Comparison of ENCODE assay signal across 8 cellular contexts in the genomic region with DNA sequence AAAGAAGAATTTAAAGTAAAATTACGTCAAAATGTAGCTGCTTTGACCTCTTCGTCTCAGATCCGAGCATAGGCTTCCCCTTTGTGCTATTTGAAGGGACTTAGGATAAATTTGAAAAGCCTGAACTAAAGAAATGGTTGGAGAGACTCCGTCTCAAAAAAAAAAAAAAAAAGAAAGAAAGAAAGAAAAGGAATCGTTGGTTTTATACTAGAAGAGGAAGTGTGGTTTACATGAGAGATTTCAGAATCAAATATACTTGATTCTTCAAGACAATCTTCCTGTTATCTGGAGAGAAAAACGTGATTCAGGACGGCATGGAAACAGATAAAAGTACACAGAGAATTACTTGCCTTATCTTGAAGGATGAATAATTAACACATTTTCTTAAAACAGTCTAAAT. TPM values are rescaled to one million over a fixed set of nuclear protein-coding genes. Genes with fewer than 3 reads are reported as not detected.
A peak's percentile ranks its signal among the peaks of the same experiment; 100 is the strongest.
DNase-seq lines count a peak whose midpoint lies in the region; ATAC-seq, FAIRE-seq and TF ChIP-seq lines count a peak whose summit lies in the region.

No MANE protein-coding gene starts in this region.

- H2AFZ ChIP-seq in SU-DHL-6 (ENCODE audit: low read depth, low read length, severe bottlenecking): peak overlapping the region; percentile 87

- no peaks in the 10 kb centered on the region for H3F3A ChIP-seq in SU-DHL-6 (ENCODE audit: insufficient read depth)

- peak; percentile 30 for FAIRE-seq in H54 (lab: Jason Lieb, UNC)
- FAIRE-seq in GM12892 (lab: Jason Lieb, UNC): no peak

- no peak for ATAC-seq in HG02678 (IDR thresholded peaks at IDR 0.05; ENCODE audit: unreplicated experiment)

- H3K9ac ChIP-seq in SU-DHL-6 (ENCODE audit: low read length): peak overlapping the region; percentile 71

- H3K9me3 ChIP-seq in SU-DHL-6 (ENCODE audit: insufficient read depth, low read length): peaks cover 11% of the 10 kb centered on the region; the same call in 1 of the 2 replicates

- H3K27ac ChIP-seq in SU-DHL-6 (ENCODE audit: low read depth, low read length): peak overlapping the region; percentile 52

- peaks cover 11% of the 10 kb centered on the region for H3K36me3 ChIP-seq in SU-DHL-6 (ENCODE audit: low read length)

- H3K27me3 ChIP-seq in SU-DHL-6 (ENCODE audit: low read length): no peaks in the 10 kb centered on the region

- no peak for DNase-seq in H54 (ENCODE audit: insufficient read length, low spot score)
- DNase-seq in fibroblast of villous mesenchyme (ENCODE audit: low read depth): no peak
- no peak for DNase-seq in skeletal muscle cell (ENCODE audit: low read depth)
- no peak for DNase-seq in GM12892 (ENCODE audit: insufficient read length)
- no peak for DNase-seq in NCI-H2081 treated with DMSO at 0.1 percent for 48 hours (lab: John Stamatoyannopoulos, UW)
- no peak for DNase-seq in kidney glomerular epithelial cell (lab: John Stamatoyannopoulos, UW)

- H3K4me2 ChIP-seq in SU-DHL-6 (ENCODE audit: low read depth, low read length, poor library complexity, severe bottlenecking): peak overlapping the region; percentile 73

- TF ChIP-seq POLR2A in H54 (IDR thresholded peaks at IDR 0.05; ENCODE audit: low read depth, low read length) (no peak), GM12892 (IDR thresholded peaks at IDR 0.05; ENCODE audit: low read depth, low read length) (no peak)

- no peaks in the 10 kb centered on the region for H3K9me2 ChIP-seq in SU-DHL-6 (replicated peaks; ENCODE audit: insufficient read depth, low read length)

- no peaks in the 10 kb centered on the region for H4K20me1 ChIP-seq in SU-DHL-6 (ENCODE audit: low read depth, low read length)

- no peak for TF ChIP-seq CTCF in SU-DHL-6 (IDR thresholded peaks at IDR 0.05; ENCODE audit: insufficient read depth, low read length, poor library complexity, severe bottlenecking)
- TF ChIP-seq CTCF in fibroblast of villous mesenchyme (IDR thresholded peaks at IDR 0.05; ENCODE audit: insufficient read depth, low read depth, low read length): no peak

- peaks cover 45% of the 10 kb centered on the region for H3K79me2 ChIP-seq in SU-DHL-6 (ENCODE audit: insufficient read depth, low read length)

- H3K4me3 ChIP-seq in SU-DHL-6 (ENCODE audit: insufficient read depth, low read length, poor library complexity, severe bottlenecking) (peak overlapping the region; percentile 89), fibroblast of villous mesenchyme (ENCODE audit: low read depth, low read length) (peak overlapping the region; percentile 90), skeletal muscle cell (ENCODE audit: low read depth, low read length) (peak overlapping the region; percentile 84)

RNA-seq across cellular contexts. Expression of a gene that starts 0.5 kb away (rescaled TPM):
- total RNA-seq in fibroblast of villous mesenchyme: 12.9 and 13.4 TPM in 2 replicates
- polyA plus RNA-seq in GM12892 (2012; ENCODE audit: missing spikeins): 17.0 TPM

RNA-seq across cellular contexts. Expression of a gene that starts 34.2 kb away (rescaled TPM):
- total RNA-seq in fibroblast of villous mesenchyme: 13.4 and 16.4 TPM in 2 replicates
- polyA plus RNA-seq in GM12892 (2012; ENCODE audit: missing spikeins): 17.0 TPM

RNA-seq across cellular contexts. Expression of a gene that starts 59.6 kb away (rescaled TPM):
- 3.9 and 8.2 TPM in 2 replicates for total RNA-seq in fibroblast of villous mesenchyme
- polyA plus RNA-seq in GM12892 (2012; ENCODE audit: missing spikeins): 3.4 TPM
